8 cellular contexts compared by ENCODE assay signal in genomic region chr10:15167411-15168295, GRCh38. TPM values are rescaled to one million over a fixed set of nuclear protein-coding genes. Genes with fewer than 3 reads are reported as not detected.
DNase-seq lines count a peak whose midpoint lies in the region; ATAC-seq and TF ChIP-seq lines count a peak whose summit lies in the region.

No MANE protein-coding gene starts in this region.

- H3K36me3 ChIP-seq in SJCRH30 (no peaks in the 10 kb centered on the region), heart left ventricle (no peaks in the 10 kb centered on the region), parathyroid adenoma (ENCODE audit: control insufficient read depth, insufficient read depth, low read length) (no peaks in the 10 kb centered on the region), aorta (ENCODE audit: control insufficient read depth in 1 of 2, insufficient read depth in 2 of 2, low read length in 1 of 2) (no peaks in the 10 kb centered on the region)

- no peak overlapping the region for H3K9ac ChIP-seq in parathyroid adenoma

- H3K9me3 Mint-ChIP-seq in activated naive CD8-positive, alpha-beta T cell treated with anti-CD3 and anti-CD28 coated beads, Interleukin-2, amount 10 ng/mL, durations not matched to agents 7 days and 5 days, result no peaks in the 10 kb centered on the region

- peak overlapping the region; percentile 87 for H3K27ac Mint-ChIP-seq in activated naive CD8-positive, alpha-beta T cell treated with anti-CD3 and anti-CD28 coated beads, Interleukin-2, amount 10 ng/mL, durations not matched to agents 7 days and 5 days

- ATAC-seq in GM19324 (IDR thresholded peaks at IDR 0.05; ENCODE audit: low FRiP score, unreplicated experiment), result peak; percentile 42
- peak; percentile 62 for ATAC-seq in HG03354 (IDR thresholded peaks at IDR 0.05; ENCODE audit: poor library complexity, severe bottlenecking, unreplicated experiment)
- peak; percentile 37 for ATAC-seq in activated naive CD8-positive, alpha-beta T cell treated with anti-CD3 and anti-CD28 coated beads, Interleukin-2, amount 10 ng/mL, durations not matched to agents 7 days and 5 days (ENCODE audit: low read depth)
- peak in 3 of 4 donors; percentile 10 to 37 (median 23) for ATAC-seq in heart left ventricle
- ATAC-seq in aorta (ENCODE audit: low FRiP score), result peak; percentile 45

- H3K79me2 ChIP-seq in parathyroid adenoma, result peaks cover 22% of the 10 kb centered on the region

- peak overlapping the region; percentile 98 for H3K4me3 Mint-ChIP-seq in activated naive CD8-positive, alpha-beta T cell treated with anti-CD3 and anti-CD28 coated beads, Interleukin-2, amount 10 ng/mL, durations not matched to agents 7 days and 5 days

- no peaks in the 10 kb centered on the region for H3K27me3 Mint-ChIP-seq in activated naive CD8-positive, alpha-beta T cell treated with anti-CD3 and anti-CD28 coated beads, Interleukin-2, amount 10 ng/mL, durations not matched to agents 7 days and 5 days

- H3K4me1 ChIP-seq in SJCRH30, result peaks cover 5% of the 10 kb centered on the region; the same call in 1 of the 2 replicates
- H3K4me1 ChIP-seq in heart left ventricle, result peaks cover 3 to 50% (median 28%) of the 10 kb centered on the region in 12 donors
- peaks cover 19% of the 10 kb centered on the region for H3K4me1 ChIP-seq in parathyroid adenoma
- H3K4me1 ChIP-seq in aorta (ENCODE audit: control insufficient read depth in 1 of 2, insufficient read depth in 2 of 2, low read length in 2 of 2), result peaks cover 0 to 7% of the 10 kb centered on the region in 2 donors

- intact Hi-C loops in heart left ventricle (cut with DNase I), result loop anchor here in 4 of 10 donors (2.0 to 5.0 kb wide), 5 partner anchors 35 to 210 kb away; partner anchors contain the start of genes RPP38 (in 2 of the 4), FAM171A1 (in 1 of the 4) and MEIG1 (in 1 of the 4)
- intact Hi-C loops in aorta (cut with DNase I), result loop anchor here in 1 of 2 donors (1.0 kb wide), 1 partner anchor 208 kb away; the partner anchor contains the start of gene MEIG1

- peak in 11 of 12 donors; percentile 21 to 60 (median 36) for TF ChIP-seq CTCF in heart left ventricle (IDR thresholded peaks at IDR 0.05)
- TF ChIP-seq CTCF in parathyroid adenoma (IDR thresholded peaks at IDR 0.05), result peak; percentile 53

- TF ChIP-seq POLR2A in heart left ventricle (IDR thresholded peaks at IDR 0.05), result no peak

- peaks cover 6% of the 10 kb centered on the region for H3K36me3 Mint-ChIP-seq in activated naive CD8-positive, alpha-beta T cell treated with anti-CD3 and anti-CD28 coated beads, Interleukin-2, amount 10 ng/mL, durations not matched to agents 7 days and 5 days

- H3K27ac ChIP-seq in SJCRH30, result peak overlapping the region; percentile 85; the same call in 1 of the 2 replicates
- peak overlapping the region; percentile 13 to 97 (median 90) for H3K27ac ChIP-seq in heart left ventricle
- H3K27ac ChIP-seq in parathyroid adenoma, result peak overlapping the region; percentile 82
- no peak overlapping the region for H3K27ac ChIP-seq in aorta (ENCODE audit: low read depth in 1 of 2, low read length in 2 of 2)

- H3K9me3 ChIP-seq in SJCRH30 (replicated peaks) (no peaks in the 10 kb centered on the region), heart left ventricle (no peaks in the 10 kb centered on the region), parathyroid adenoma (ENCODE audit: control insufficient read depth, low read length) (no peaks in the 10 kb centered on the region), aorta (ENCODE audit: control insufficient read depth, low read length) (no peaks in the 10 kb centered on the region)

- peaks cover 43% of the 10 kb centered on the region for H3K4me1 Mint-ChIP-seq in activated naive CD8-positive, alpha-beta T cell treated with anti-CD3 and anti-CD28 coated beads, Interleukin-2, amount 10 ng/mL, durations not matched to agents 7 days and 5 days

- peak overlapping the region; percentile 95 for H3K4me2 ChIP-seq in parathyroid adenoma (ENCODE audit: low read length)

- H3K27me3 ChIP-seq in SJCRH30, result no peaks in the 10 kb centered on the region
- no peaks in the 10 kb centered on the region for H3K27me3 ChIP-seq in heart left ventricle
- H3K27me3 ChIP-seq in parathyroid adenoma (ENCODE audit: control insufficient read depth, insufficient read depth, low read length), result no peaks in the 10 kb centered on the region
- no peaks in the 10 kb centered on the region for H3K27me3 ChIP-seq in aorta (ENCODE audit: control insufficient read depth in 1 of 2, insufficient read depth in 2 of 2, low read length in 1 of 2)

- DNase-seq in CD1c-positive myeloid dendritic cell (ENCODE audit: extremely low spot score), result peak; percentile 32
- peak; percentile 65 to 70 for DNase-seq in SJCRH30
- DNase-seq in activated naive CD8-positive, alpha-beta T cell treated with anti-CD3 and anti-CD28 coated beads, Interleukin-2, amount 10 ng/mL, durations not matched to agents 7 days and 5 days, result peak; percentile 73
- DNase-seq in heart left ventricle, result peak; percentile 44 to 79 (median 49)
- peak; percentile 67 to 82 for DNase-seq in aorta

- 2 to 3% (median 2%) methylated on average over 25 to 55 of the region's 55 CpGs for WGBS in heart left ventricle, 4 donors
- WGBS in aorta, 2 donors, result 1% methylated on average over 41 to 55 of the region's 55 CpGs

- H2AFZ ChIP-seq in parathyroid adenoma, result peak overlapping the region; percentile 87

- POLR2A ChIA-PET in activated naive CD8-positive, alpha-beta T cell treated with anti-CD3 and anti-CD28 coated beads, Interleukin-2, amount 10 ng/mL, durations not matched to agents 7 days and 5 days (lab: Charles Lee), result interaction anchor here (1.0 to 3.3 kb wide), 7 partner anchors 20 to 203 kb away, joined by 3 to 31 read pairs (median 11); partner anchors contain the start of genes FAM171A1 and RPP38

- H3K4me3 ChIP-seq in SJCRH30 (peak overlapping the region; percentile 100), heart left ventricle (peak overlapping the region; percentile 61 to 99 (median 93)), parathyroid adenoma (ENCODE audit: low read depth, low read length) (peak overlapping the region; percentile 85), aorta (ENCODE audit: low read length in 2 of 2) (peak overlapping the region; percentile 74 to 96)

RNA-seq across cellular contexts. Expression of gene NMT2, which starts 0.8 kb away (rescaled TPM):
- 22.8 and 22.9 TPM in 2 replicates for total RNA-seq in SJCRH30 (2014; rRNA removed; shearing (Covaris generic))
- 10 to 100 TPM; 56.1 to 59.2 TPM for total RNA-seq in activated naive CD8-positive, alpha-beta T cell treated with anti-CD3 and anti-CD28 coated beads, Interleukin-2, amount 10 ng/mL, durations not matched to agents 7 days and 5 days
- 10 to 100 TPM; 11.6 to 19.0 (median 13.2) TPM for total RNA-seq in heart left ventricle
- 1 to 10 TPM; 6.7 to 8.0 TPM for polyA plus RNA-seq in heart left ventricle
- 10 to 100 TPM; 11.9 to 20.4 TPM for total RNA-seq in aorta
- 10 to 100 TPM; 11.9 to 12.5 TPM for polyA plus RNA-seq in aorta

Comparison
In these comparisons a context has a peak if more than half of its experiments do, and no peak if none do; other contexts are left out.
1. H3K27ac ChIP-seq: peak in SJCRH30 (single experiment), heart left ventricle (12 of 12) and parathyroid adenoma (single experiment); none in aorta (0 of 2).
2. Peak in every context shown above with its lines, with median percentiles within 50 percentile points of each other: DNase-seq, ATAC-seq and H3K4me3 ChIP-seq.